18 cellular contexts compared by ENCODE assay signal in the genomic region with DNA sequence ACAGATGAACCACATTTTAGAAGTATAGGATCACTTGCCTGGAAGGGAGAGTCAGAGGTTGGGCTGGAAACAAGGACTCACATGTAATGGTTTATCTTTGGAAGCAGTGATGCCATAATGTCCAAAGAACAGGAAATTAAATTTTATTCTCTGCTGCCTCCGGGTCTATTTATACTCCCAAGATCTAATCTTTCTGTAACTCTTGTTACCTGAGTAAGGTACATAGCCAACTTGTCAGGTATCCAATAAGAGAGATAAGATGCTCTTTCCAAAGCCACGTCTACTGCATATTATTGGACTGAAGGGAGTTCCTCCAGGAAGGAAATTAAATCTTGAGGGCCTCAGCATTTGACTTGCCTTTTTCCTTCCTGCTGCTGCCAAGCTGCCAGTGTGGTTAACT.
DNase-seq lines count a peak whose midpoint lies in the region; ATAC-seq and TF ChIP-seq lines count a peak whose summit lies in the region.
"Had no signal": no experiment of that assay in that cellular context is flagged by ENCODE, and none has a peak within 500 bp of the region (broad histone marks: within the 10 kb centered on the region; RNA-seq: fewer than 3 reads in every experiment).

No MANE protein-coding gene starts in this region.

- peaks cover 6% of the 10 kb centered on the region for H3K4me1 Mint-ChIP-seq in activated T-helper 17 cell treated with anti-CD3 and anti-CD28 coated beads, Interleukin-2, amount 50 U/mL, for 72 hours
- H3K4me1 Mint-ChIP-seq: B cell; CD4-positive, alpha-beta memory T cell had no signal

- TF ChIP-seq CTCF in parathyroid adenoma (IDR thresholded peaks at IDR 0.05), result no peak

- no peaks in the 10 kb centered on the region for H4K20me1 ChIP-seq in BLaER1
- H4K20me1 ChIP-seq: BLaER1 treated with 17β-estradiol and CSF1 and Interleukin-3, amounts not matched to agents 10 nM and 100 nM had no signal

- peak overlapping the region; percentile 84 for H3K27ac Mint-ChIP-seq in activated T-helper 17 cell treated with anti-CD3 and anti-CD28 coated beads, Interleukin-2, amount 50 U/mL, for 72 hours
- H3K27ac Mint-ChIP-seq: B cell had no signal

- H3K9ac ChIP-seq in BLaER1, result no peak overlapping the region
- no peak overlapping the region for H3K9ac ChIP-seq in parathyroid adenoma
- H3K9ac ChIP-seq: BLaER1 treated with 17β-estradiol and CSF1 and Interleukin-3, amounts not matched to agents 10 nM and 100 nM; GM23248 had no signal

- no peaks in the 10 kb centered on the region for H3K36me3 Mint-ChIP-seq in activated T-helper 17 cell treated with anti-CD3 and anti-CD28 coated beads, Interleukin-2, amount 50 U/mL, for 72 hours (ENCODE audit: low read depth)
- H3K36me3 Mint-ChIP-seq: CD4-positive, alpha-beta memory T cell had no signal

- H2AFZ ChIP-seq in parathyroid adenoma, result peak overlapping the region; percentile 59
- H2AFZ ChIP-seq: GM23248 had no signal

- H3K4me3 ChIP-seq in BLaER1 (no peak overlapping the region), parathyroid adenoma (ENCODE audit: low read depth, low read length) (no peak overlapping the region)
- H3K4me3 ChIP-seq: BLaER1 treated with 17β-estradiol and CSF1 and Interleukin-3, amounts not matched to agents 10 nM and 100 nM; GM23248 had no signal

- H3K27me3 ChIP-seq in BLaER1 (no peaks in the 10 kb centered on the region), parathyroid adenoma (ENCODE audit: control insufficient read depth, insufficient read depth, low read length) (no peaks in the 10 kb centered on the region)
- H3K27me3 ChIP-seq: BLaER1 treated with 17β-estradiol and CSF1 and Interleukin-3, amounts not matched to agents 10 nM and 100 nM had no signal

- H3K4me1 ChIP-seq in BLaER1 (peaks cover 22% of the 10 kb centered on the region), parathyroid adenoma (peaks cover 16% of the 10 kb centered on the region)

- intact Hi-C loops in Right ventricle myocardium superior (cut with DNase I), result no loop called here

- H3K36me3 ChIP-seq in BLaER1 (no peaks in the 10 kb centered on the region), parathyroid adenoma (ENCODE audit: control insufficient read depth, insufficient read depth, low read length) (no peaks in the 10 kb centered on the region)
- H3K36me3 ChIP-seq: BLaER1 treated with 17β-estradiol and CSF1 and Interleukin-3, amounts not matched to agents 10 nM and 100 nM had no signal

- no peaks in the 10 kb centered on the region for H3K9me3 Mint-ChIP-seq in activated T-helper 17 cell treated with anti-CD3 and anti-CD28 coated beads, Interleukin-2, amount 50 U/mL, for 72 hours
- H3K9me3 Mint-ChIP-seq: CD4-positive, alpha-beta memory T cell had no signal

- in situ Hi-C loops in G401 (cut with HindIII; ENCODE audit: low sequenced_read_pairs), result no loop called here

- TF ChIP-seq POLR2A in erythroblast (IDR thresholded peaks at IDR 0.05; ENCODE audit: low read length), result no peak

- no peaks in the 10 kb centered on the region for H3K79me2 ChIP-seq in parathyroid adenoma

- ATAC-seq in activated T-helper 17 cell treated with anti-CD3 and anti-CD28 coated beads, Interleukin-2, amount 50 U/mL, for 72 hours (replicated peaks), result no peak
- ATAC-seq in HG03045 (IDR thresholded peaks at IDR 0.05; ENCODE audit: unreplicated experiment), result no peak
- no peak for ATAC-seq in Right ventricle myocardium superior (ENCODE audit: poor library complexity)

- H3K4me2 ChIP-seq in BLaER1, result 0 out of 2 replicates have a peak overlapping the region, but pooled peaks have one; percentile 7
- H3K4me2 ChIP-seq in parathyroid adenoma (ENCODE audit: low read length), result peak overlapping the region; percentile 37

- H3K27ac ChIP-seq in BLaER1, result no peak overlapping the region
- no peak overlapping the region for H3K27ac ChIP-seq in parathyroid adenoma
- H3K27ac ChIP-seq: BLaER1 treated with 17β-estradiol and CSF1 and Interleukin-3, amounts not matched to agents 10 nM and 100 nM; GM23248 had no signal

- H3K4me3 Mint-ChIP-seq in activated T-helper 17 cell treated with anti-CD3 and anti-CD28 coated beads, Interleukin-2, amount 50 U/mL, for 72 hours, result no peak overlapping the region
- H3K4me3 Mint-ChIP-seq: B cell; CD4-positive, alpha-beta memory T cell had no signal

- H3K9me3 ChIP-seq in BLaER1 (no peaks in the 10 kb centered on the region), parathyroid adenoma (ENCODE audit: control insufficient read depth, low read length) (no peaks in the 10 kb centered on the region)
- H3K9me3 ChIP-seq: BLaER1 treated with 17β-estradiol and CSF1 and Interleukin-3, amounts not matched to agents 10 nM and 100 nM had no signal

- H3K27me3 Mint-ChIP-seq in activated T-helper 17 cell treated with anti-CD3 and anti-CD28 coated beads, Interleukin-2, amount 50 U/mL, for 72 hours, result peaks cover 3% of the 10 kb centered on the region

- peak; percentile 51 for DNase-seq in G401 (ENCODE audit: low spot score)
- DNase-seq in kidney tubule cell (ENCODE audit: low spot score), result no peak
- DNase-seq in Right ventricle myocardium superior, result no peak
- no peak for DNase-seq in erythroblast (lab: John Stamatoyannopoulos, UW)
- DNase-seq: Calu3; CD4-positive, alpha-beta memory T cell; COR-L47; DMS53; DMS79 treated with DMSO at 0.1 percent for 48 hours; H7; HCEC 1CT had no signal
